In genomic region chr7:36084485-36085091, GRCh38 we compare ENCODE assay signal across 8 cellular contexts.
DNase-seq lines count a peak whose midpoint lies in the region; ATAC-seq and TF ChIP-seq lines count a peak whose summit lies in the region.

No MANE protein-coding gene starts in this region.

- H3K36me3 ChIP-seq in heart left ventricle: no peaks in the 10 kb centered on the region

- no peak overlapping the region for H3K4me3 Mint-ChIP-seq in HFFc6
- H3K4me3 Mint-ChIP-seq in stimulated activated memory B cell treated with anti-CD40 and anti-IgM and Interleukin-4, amounts not matched to agents 10 μg/mL and 1 μg/mL and 100 μg/mL, for 72 hours: no peak overlapping the region

- H3K9me3 Mint-ChIP-seq in HFFc6: no peaks in the 10 kb centered on the region; the same call in 1 of the 2 replicates
- peaks cover 10% of the 10 kb centered on the region for H3K9me3 Mint-ChIP-seq in stimulated activated memory B cell treated with anti-CD40 and anti-IgM and Interleukin-4, amounts not matched to agents 10 μg/mL and 1 μg/mL and 100 μg/mL, for 72 hours

- no peak overlapping the region for H3K27ac ChIP-seq in heart left ventricle

- H3K27ac Mint-ChIP-seq in HFFc6: no peak overlapping the region
- H3K27ac Mint-ChIP-seq in stimulated activated memory B cell treated with anti-CD40 and anti-IgM and Interleukin-4, amounts not matched to agents 10 μg/mL and 1 μg/mL and 100 μg/mL, for 72 hours: no peak overlapping the region

- H3K27me3 ChIP-seq in heart left ventricle: no peaks in the 10 kb centered on the region

- TF ChIP-seq POLR2A in heart left ventricle (IDR thresholded peaks at IDR 0.05): no peak

- ATAC-seq in heart left ventricle: peak in 3 of 4 donors; percentile 70 to 80 (median 70)
- ATAC-seq in HG03354 (IDR thresholded peaks at IDR 0.05; ENCODE audit: poor library complexity, severe bottlenecking, unreplicated experiment): no peak
- no peak for ATAC-seq in stimulated activated memory B cell treated with anti-CD40 and anti-IgM and Interleukin-4, amounts not matched to agents 10 μg/mL and 1 μg/mL and 100 μg/mL, for 72 hours

- H3K4me1 Mint-ChIP-seq in HFFc6 (ENCODE audit: low read depth): 0 out of 2 replicates have a peak, but pooled peaks cover 4% of the 10 kb centered on the region
- no peaks in the 10 kb centered on the region for H3K4me1 Mint-ChIP-seq in stimulated activated memory B cell treated with anti-CD40 and anti-IgM and Interleukin-4, amounts not matched to agents 10 μg/mL and 1 μg/mL and 100 μg/mL, for 72 hours

- WGBS in heart left ventricle, 4 donors: 74 to 77% (median 76%) methylated on average over 24 to 26 of the region's 26 CpGs

- peaks cover 0 to 11% (median 0%) of the 10 kb centered on the region in 12 donors for H3K4me1 ChIP-seq in heart left ventricle

- no peaks in the 10 kb centered on the region for H3K36me3 Mint-ChIP-seq in HFFc6 (ENCODE audit: low read depth)
- H3K36me3 Mint-ChIP-seq in stimulated activated memory B cell treated with anti-CD40 and anti-IgM and Interleukin-4, amounts not matched to agents 10 μg/mL and 1 μg/mL and 100 μg/mL, for 72 hours: no peaks in the 10 kb centered on the region

- H3K4me3 ChIP-seq in heart left ventricle: no peak overlapping the region
- H3K4me3 ChIP-seq in skeletal muscle cell (ENCODE audit: low read depth, low read length): no peak overlapping the region

- in situ Hi-C loops in KBM-7 (cut with MboI; ENCODE audit: low pct_unique_long_range_greater_than_20kb, low sequenced_read_pairs): no loop called here

- no peaks in the 10 kb centered on the region for H3K9me3 ChIP-seq in heart left ventricle

- H3K27me3 Mint-ChIP-seq in HFFc6 (ENCODE audit: insufficient read depth): peaks cover 12% of the 10 kb centered on the region
- H3K27me3 Mint-ChIP-seq in stimulated activated memory B cell treated with anti-CD40 and anti-IgM and Interleukin-4, amounts not matched to agents 10 μg/mL and 1 μg/mL and 100 μg/mL, for 72 hours: peaks cover 20% of the 10 kb centered on the region

- DNase-seq in HFFc6 (no peak), SHP77 (lab: John Stamatoyannopoulos, UW) (peak; percentile 62 to 66), heart left ventricle (peak in 2 of 5 donors; percentile 47 to 50), skeletal muscle cell (ENCODE audit: low read depth) (peak; percentile 24), KBM-7 (no peak)
- no peak for DNase-seq in activated CD8-positive, alpha-beta memory T cell treated with anti-CD3 and anti-CD28 coated beads, Interleukin-2, amount 50 U/mL, for 48 hours

- TF ChIP-seq CTCF in HFFc6 (IDR thresholded peaks at IDR 0.05) (peak; percentile 18; the same call in 1 of the 2 replicates), heart left ventricle (IDR thresholded peaks at IDR 0.05) (peak in 11 of 12 donors; percentile 13 to 47 (median 22))

- intact Hi-C loops in heart left ventricle (cut with DNase I): loop anchor here in 2 of 10 donors (10.0 kb wide), 1 partner anchor 210 kb away; no protein-coding TSS in a partner anchor

Comparison
In these comparisons a context has a peak if more than half of its experiments do, and no peak if none do; other contexts are left out.
1. DNase-seq: peak in SHP77 (2 of 2) and skeletal muscle cell (single experiment); none in HFFc6 (single experiment), activated CD8-positive, alpha-beta memory T cell treated with anti-CD3 and anti-CD28 coated beads, Interleukin-2, amount 50 U/mL, for 48 hours (single experiment) and KBM-7 (single experiment).
2. ATAC-seq: peak in heart left ventricle (3 of 4); none in HG03354 (single experiment) and stimulated activated memory B cell treated with anti-CD40 and anti-IgM and Interleukin-4, amounts not matched to agents 10 μg/mL and 1 μg/mL and 100 μg/mL, for 72 hours (single experiment).